8 cellular contexts compared by ENCODE assay signal in the genomic region with DNA sequence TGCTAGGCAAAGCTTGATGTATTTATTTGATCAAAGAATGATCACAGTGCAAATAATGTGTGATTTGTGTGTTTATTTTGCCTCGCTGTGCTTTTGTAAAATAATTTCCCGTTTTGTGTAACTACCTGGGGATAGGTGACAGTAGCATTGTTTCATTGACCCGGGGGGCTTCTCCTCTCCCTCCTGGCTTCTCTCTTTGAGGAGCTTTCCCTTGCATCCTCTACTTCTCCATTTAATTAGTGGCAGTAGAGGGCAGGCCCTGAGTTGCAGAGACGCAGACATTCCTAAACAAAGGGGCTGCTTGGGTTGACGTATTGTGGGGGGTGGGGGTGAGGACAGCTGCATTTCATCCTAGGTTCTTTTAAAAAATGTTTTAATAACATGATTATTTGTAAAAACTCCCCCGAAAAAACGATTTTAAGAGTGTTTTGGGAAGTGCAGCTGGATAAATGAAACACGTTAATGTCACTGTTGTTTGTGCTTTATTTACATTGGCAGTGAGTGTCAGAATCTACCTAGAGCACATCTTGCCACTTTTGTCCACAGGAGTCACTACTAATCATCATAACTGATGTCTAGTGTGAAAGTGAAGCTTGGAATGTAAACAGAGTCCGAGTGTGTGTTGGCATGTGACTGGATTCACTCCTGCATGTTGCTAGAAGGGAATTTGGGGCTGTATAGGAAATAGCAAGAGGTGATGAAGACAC. TPM values are rescaled to one million over a fixed set of nuclear protein-coding genes. Genes with fewer than 3 reads are reported as not detected.
A peak's percentile ranks its signal among the peaks of the same experiment; 100 is the strongest.
DNase-seq lines count a peak whose midpoint lies in the region; ATAC-seq and TF ChIP-seq lines count a peak whose summit lies in the region.

No MANE protein-coding gene starts in this region.

- H3K9me3 ChIP-seq in SK-N-MC (ENCODE audit: low read depth, low read length), result no peaks in the 10 kb centered on the region
- no peaks in the 10 kb centered on the region for H3K9me3 ChIP-seq in gastroesophageal sphincter
- no peaks in the 10 kb centered on the region for H3K9me3 ChIP-seq in skeletal muscle tissue (ENCODE audit: control insufficient read depth in 3 of 3, low read length in 3 of 3)

- peak overlapping the region; percentile 86 for H3K4me3 ChIP-seq in SK-N-MC
- peak overlapping the region; percentile 74 to 92 for H3K4me3 ChIP-seq in gastroesophageal sphincter
- H3K4me3 ChIP-seq in skeletal muscle tissue (ENCODE audit: low read length in 3 of 3), result peak overlapping the region in 2 of 3 donors; percentile 74 to 76

- TF ChIP-seq EP300 in gastroesophageal sphincter (IDR thresholded peaks at IDR 0.05), result no peak

- H3K27ac ChIP-seq in SK-N-MC, result no peak overlapping the region
- peak overlapping the region in 3 of 4 donors; percentile 86 to 89 (median 89) for H3K27ac ChIP-seq in gastroesophageal sphincter
- no peak overlapping the region for H3K27ac ChIP-seq in skeletal muscle tissue (ENCODE audit: low read depth, low read length)

- DNase-seq in NCI-H510A treated with DMSO at 0.1 percent for 48 hours (lab: John Stamatoyannopoulos, UW) (peak; percentile 34), NCI-H510A (lab: John Stamatoyannopoulos, UW) (no peak), SK-N-MC (ENCODE audit: low read depth, low spot score) (no peak), SKM-1 treated with dmso at 0.1 percent for 144 hours (lab: John Stamatoyannopoulos, UW; ENCODE audit: unreplicated experiment) (no peak), NCI-H774 (lab: John Stamatoyannopoulos, UW) (no peak), SW480 (ENCODE audit: low spot score) (no peak)

- H3K36me3 ChIP-seq in SK-N-MC (ENCODE audit: insufficient read depth, low read length), result no peaks in the 10 kb centered on the region
- H3K36me3 ChIP-seq in gastroesophageal sphincter, result no peaks in the 10 kb centered on the region
- no peaks in the 10 kb centered on the region for H3K36me3 ChIP-seq in skeletal muscle tissue (ENCODE audit: control insufficient read depth in 3 of 3, insufficient read depth in 3 of 3, low read length in 3 of 3)

- H3K9ac ChIP-seq in SK-N-MC (ENCODE audit: insufficient read length) (no peak overlapping the region), skeletal muscle tissue (ENCODE audit: low read depth in 1 of 3, low read length in 3 of 3) (no peak overlapping the region)

- no peak for TF ChIP-seq CTCF in gastroesophageal sphincter (IDR thresholded peaks at IDR 0.05)

- WGBS in gastroesophageal sphincter (ENCODE audit: low coverage in 1 of 2), 2 donors, result 32 to 39% methylated on average over 5 to 8 of the region's 9 CpGs

- no peak for ATAC-seq in gastroesophageal sphincter

- H3K4me1 ChIP-seq in gastroesophageal sphincter (peaks cover 0 to 47% (median 0%) of the 10 kb centered on the region in 3 donors), skeletal muscle tissue (ENCODE audit: control insufficient read depth in 3 of 3, insufficient read depth in 3 of 3, low read length in 3 of 3) (peaks cover 9 to 15% (median 11%) of the 10 kb centered on the region in 3 donors)

- TF ChIP-seq POLR2A in gastroesophageal sphincter (IDR thresholded peaks at IDR 0.05), result no peak

- no peaks in the 10 kb centered on the region for H3K27me3 ChIP-seq in gastroesophageal sphincter
- no peaks in the 10 kb centered on the region for H3K27me3 ChIP-seq in skeletal muscle tissue (ENCODE audit: control insufficient read depth in 3 of 3, insufficient read depth in 3 of 3, low read length in 3 of 3)

RNA-seq across cellular contexts. Expression of gene NEDD4L, which starts 2.2 kb away (rescaled TPM):
- total RNA-seq in gastroesophageal sphincter, result 10 to 100 TPM; 37.0 to 50.9 (median 43.0) TPM
- total RNA-seq in skeletal muscle tissue, result 34.4 TPM

Comparison
In these comparisons a context has a peak if more than half of its experiments do, and no peak if none do; other contexts are left out.
1. H3K27ac ChIP-seq: peak in gastroesophageal sphincter (3 of 4); none in SK-N-MC (single experiment) and skeletal muscle tissue (single experiment).
2. Peak in every context shown above with its lines, with median percentiles within 50 percentile points of each other: H3K4me3 ChIP-seq.